8 cellular contexts compared by ENCODE assay signal in genomic region chr9:127423591-127423933, GRCh38.
DNase-seq lines count a peak whose midpoint lies in the region; ATAC-seq and TF ChIP-seq lines count a peak whose summit lies in the region.

No MANE protein-coding gene starts in this region.

- TF ChIP-seq CTCF in AG10803 (conservative IDR thresholded peaks at IDR 0.05; ENCODE audit: low read length) (no peak), HL-60 (IDR thresholded peaks at IDR 0.05; ENCODE audit: insufficient read depth, low read length) (no peak), choroid plexus epithelial cell (conservative IDR thresholded peaks at IDR 0.05; ENCODE audit: low read depth, low read length) (no peak)

- H3K27me3 ChIP-seq in HL-60 (ENCODE audit: insufficient read depth, poor library complexity, severe bottlenecking) = no peaks in the 10 kb centered on the region
- H3K27me3 ChIP-seq in muscle layer of duodenum (ENCODE audit: low read depth, low read length) = no peaks in the 10 kb centered on the region

- peaks cover 4 to 5% of the 10 kb centered on the region in 2 donors for H3K36me3 ChIP-seq in muscle layer of duodenum (ENCODE audit: control insufficient read depth in 1 of 2, insufficient read depth in 2 of 2, low read length in 2 of 2)

- peaks cover 11 to 39% of the 10 kb centered on the region in 2 donors for H3K4me1 ChIP-seq in muscle layer of duodenum (ENCODE audit: control insufficient read depth in 1 of 2, insufficient read depth in 2 of 2, low read length in 2 of 2)

- no peak for DNase-seq in AG10803 (ENCODE audit: low read depth)
- DNase-seq in HL-60 (ENCODE audit: low read depth in 1 of 2, low spot score in 1 of 2) = no peak
- DNase-seq in choroid plexus epithelial cell (ENCODE audit: low read depth) = no peak
- no peak for DNase-seq in D341Med (ENCODE audit: low spot score)
- no peak for DNase-seq in foreskin melanocyte
- DNase-seq in kidney tubule cell (ENCODE audit: low spot score) = no peak

- peak overlapping the region; percentile 96 for H3K4me3 ChIP-seq in AG10803 (ENCODE audit: low read length)
- peak overlapping the region; percentile 81 for H3K4me3 ChIP-seq in HL-60 (replicated peaks; ENCODE audit: insufficient read depth, low read length)
- H3K4me3 ChIP-seq in choroid plexus epithelial cell (ENCODE audit: low read depth, low read length) = peak overlapping the region; percentile 82
- H3K4me3 ChIP-seq in muscle layer of duodenum (ENCODE audit: low read depth in 1 of 2, low read length in 2 of 2) = peak overlapping the region; percentile 88 to 96

- no peaks in the 10 kb centered on the region for H3K9me3 ChIP-seq in muscle layer of duodenum (ENCODE audit: control insufficient read depth in 1 of 2, low read length in 2 of 2)

- H3K27ac ChIP-seq in HL-60 (replicated peaks) (peak overlapping the region; percentile 73), muscle layer of duodenum (ENCODE audit: low read length) (peak overlapping the region; percentile 95)

- no peak for ATAC-seq in GM21529 (IDR thresholded peaks at IDR 0.05; ENCODE audit: unreplicated experiment)
